In the genomic region with DNA sequence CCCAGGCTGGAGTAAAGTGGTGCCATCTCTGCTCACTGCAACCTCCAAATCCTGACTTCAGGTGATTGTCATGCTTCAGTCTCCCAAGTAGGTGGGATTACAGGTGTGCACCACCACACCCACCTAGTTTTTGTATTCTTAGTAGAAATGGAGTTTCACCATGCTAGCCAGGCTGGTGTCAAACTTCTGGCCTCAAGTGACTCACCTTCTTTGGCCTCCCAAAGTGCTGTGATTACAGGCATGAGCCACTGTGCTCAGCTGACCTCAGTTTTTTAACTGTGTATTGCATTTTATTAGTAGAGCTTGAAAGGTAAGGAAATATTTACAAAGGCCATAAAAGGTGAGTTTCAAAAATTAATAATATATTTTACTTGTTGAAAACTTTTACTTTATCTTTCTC, we compare ENCODE assay signal across 3 cellular contexts.
TF ChIP-seq lines count a peak whose summit lies in the region.

No MANE protein-coding gene starts in this region.

TF ChIP-seq in SK-N-SH, 30 proteins besides CTCF, POLR2A, EP300 and RAD21:
- TF ChIP-seq SMC3 (IDR thresholded peaks at IDR 0.05; ENCODE audit: low read depth, low read length) (no peak), USF2 (IDR thresholded peaks at IDR 0.05; ENCODE audit: borderline replicate concordance, low read depth, low read length) (no peak), TAF1 (IDR thresholded peaks at IDR 0.05; ENCODE audit: borderline replicate concordance, low read depth, low read length) (no peak), CHD2 (IDR thresholded peaks at IDR 0.05; ENCODE audit: low read length, partially characterized antibody) (no peak), JUND (IDR thresholded peaks at IDR 0.05) (no peak), GATA2 (CRISPR knock-in tag; IDR thresholded peaks at IDR 0.05) (no peak), YY1 (IDR thresholded peaks at IDR 0.05; ENCODE audit: low read depth) (no peak), RCOR1 (IDR thresholded peaks at IDR 0.05; ENCODE audit: low read length) (no peak), NFIC (IDR thresholded peaks at IDR 0.05; ENCODE audit: borderline replicate concordance) (no peak), GABPA (IDR thresholded peaks at IDR 0.05; ENCODE audit: low read depth) (no peak), ELF1 (IDR thresholded peaks at IDR 0.05) (no peak), POLR2AphosphoS5 (IDR thresholded peaks at IDR 0.05; ENCODE audit: low read depth, low read length) (no peak), FOXJ3 (CRISPR knock-in tag; IDR thresholded peaks at IDR 0.05) (no peak), NRF1 (IDR thresholded peaks at IDR 0.05; ENCODE audit: low read depth, low read length) (no peak), RXRA (IDR thresholded peaks at IDR 0.05; ENCODE audit: borderline replicate concordance, low read depth) (no peak), EZH2phosphoT487 (IDR thresholded peaks at IDR 0.05; ENCODE audit: borderline replicate concordance, low read depth) (no peak), RFX5 (IDR thresholded peaks at IDR 0.05; ENCODE audit: low read length) (no peak)
- TF ChIP-seq, protein P1, sequence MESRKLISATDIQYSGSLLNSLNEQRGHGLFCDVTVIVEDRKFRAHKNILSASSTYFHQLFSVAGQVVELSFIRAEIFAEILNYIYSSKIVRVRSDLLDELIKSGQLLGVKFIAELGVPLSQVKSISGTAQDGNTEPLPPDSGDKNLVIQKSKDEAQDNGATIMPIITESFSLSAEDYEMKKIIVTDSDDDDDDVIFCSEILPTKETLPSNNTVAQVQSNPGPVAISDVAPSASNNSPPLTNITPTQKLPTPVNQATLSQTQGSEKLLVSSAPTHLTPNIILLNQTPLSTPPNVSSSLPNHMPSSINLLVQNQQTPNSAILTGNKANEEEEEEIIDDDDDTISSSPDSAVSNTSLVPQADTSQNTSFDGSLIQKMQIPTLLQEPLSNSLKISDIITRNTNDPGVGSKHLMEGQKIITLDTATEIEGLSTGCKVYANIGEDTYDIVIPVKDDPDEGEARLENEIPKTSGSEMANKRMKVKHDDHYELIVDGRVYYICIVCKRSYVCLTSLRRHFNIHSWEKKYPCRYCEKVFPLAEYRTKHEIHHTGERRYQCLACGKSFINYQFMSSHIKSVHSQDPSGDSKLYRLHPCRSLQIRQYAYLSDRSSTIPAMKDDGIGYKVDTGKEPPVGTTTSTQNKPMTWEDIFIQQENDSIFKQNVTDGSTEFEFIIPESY (IDR thresholded peaks at IDR 0.05; ENCODE audit: borderline replicate concordance, low read depth): no peak

TF ChIP-seq in SK-N-SH treated with all-trans-retinoic acid at 6 μM for 48 hours, 23 proteins besides CTCF, POLR2A, EP300 and RAD21 (continues in another document):
- TF ChIP-seq ZFP3 (CRISPR knock-in tag; IDR thresholded peaks at IDR 0.05) (no peak), ZC3H10 (CRISPR knock-in tag; IDR thresholded peaks at IDR 0.05) (no peak), GLIS3 (CRISPR knock-in tag; IDR thresholded peaks at IDR 0.05) (no peak), CSDC2 (CRISPR knock-in tag; IDR thresholded peaks at IDR 0.05) (no peak), ZNF565 (CRISPR knock-in tag; conservative IDR thresholded peaks at IDR 0.05; ENCODE audit: low read depth) (no peak), BACH2 (CRISPR knock-in tag; IDR thresholded peaks at IDR 0.05; ENCODE audit: borderline replicate concordance) (no peak), TOX (CRISPR knock-in tag; IDR thresholded peaks at IDR 0.05; ENCODE audit: borderline replicate concordance) (no peak), OSR1 (CRISPR knock-in tag; IDR thresholded peaks at IDR 0.05) (no peak), SNAI2 (CRISPR knock-in tag; IDR thresholded peaks at IDR 0.05) (no peak), ZFP30 (CRISPR knock-in tag; IDR thresholded peaks at IDR 0.05) (no peak), ARNTL (CRISPR knock-in tag; IDR thresholded peaks at IDR 0.05; ENCODE audit: borderline replicate concordance, low read depth) (no peak), PATZ1 (CRISPR knock-in tag; IDR thresholded peaks at IDR 0.05; ENCODE audit: borderline replicate concordance) (no peak), TCF4 (CRISPR knock-in tag; IDR thresholded peaks at IDR 0.05; ENCODE audit: borderline replicate concordance) (no peak)
- TF ChIP-seq, protein P2, sequence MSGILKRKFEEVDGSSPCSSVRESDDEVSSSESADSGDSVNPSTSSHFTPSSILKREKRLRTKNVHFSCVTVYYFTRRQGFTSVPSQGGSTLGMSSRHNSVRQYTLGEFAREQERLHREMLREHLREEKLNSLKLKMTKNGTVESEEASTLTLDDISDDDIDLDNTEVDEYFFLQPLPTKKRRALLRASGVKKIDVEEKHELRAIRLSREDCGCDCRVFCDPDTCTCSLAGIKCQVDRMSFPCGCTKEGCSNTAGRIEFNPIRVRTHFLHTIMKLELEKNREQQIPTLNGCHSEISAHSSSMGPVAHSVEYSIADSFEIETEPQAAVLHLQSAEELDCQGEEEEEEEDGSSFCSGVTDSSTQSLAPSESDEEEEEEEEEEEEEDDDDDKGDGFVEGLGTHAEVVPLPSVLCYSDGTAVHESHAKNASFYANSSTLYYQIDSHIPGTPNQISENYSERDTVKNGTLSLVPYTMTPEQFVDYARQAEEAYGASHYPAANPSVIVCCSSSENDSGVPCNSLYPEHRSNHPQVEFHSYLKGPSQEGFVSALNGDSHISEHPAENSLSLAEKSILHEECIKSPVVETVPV (CRISPR knock-in tag; IDR thresholded peaks at IDR 0.05): no peak
- TF ChIP-seq, protein P3, sequence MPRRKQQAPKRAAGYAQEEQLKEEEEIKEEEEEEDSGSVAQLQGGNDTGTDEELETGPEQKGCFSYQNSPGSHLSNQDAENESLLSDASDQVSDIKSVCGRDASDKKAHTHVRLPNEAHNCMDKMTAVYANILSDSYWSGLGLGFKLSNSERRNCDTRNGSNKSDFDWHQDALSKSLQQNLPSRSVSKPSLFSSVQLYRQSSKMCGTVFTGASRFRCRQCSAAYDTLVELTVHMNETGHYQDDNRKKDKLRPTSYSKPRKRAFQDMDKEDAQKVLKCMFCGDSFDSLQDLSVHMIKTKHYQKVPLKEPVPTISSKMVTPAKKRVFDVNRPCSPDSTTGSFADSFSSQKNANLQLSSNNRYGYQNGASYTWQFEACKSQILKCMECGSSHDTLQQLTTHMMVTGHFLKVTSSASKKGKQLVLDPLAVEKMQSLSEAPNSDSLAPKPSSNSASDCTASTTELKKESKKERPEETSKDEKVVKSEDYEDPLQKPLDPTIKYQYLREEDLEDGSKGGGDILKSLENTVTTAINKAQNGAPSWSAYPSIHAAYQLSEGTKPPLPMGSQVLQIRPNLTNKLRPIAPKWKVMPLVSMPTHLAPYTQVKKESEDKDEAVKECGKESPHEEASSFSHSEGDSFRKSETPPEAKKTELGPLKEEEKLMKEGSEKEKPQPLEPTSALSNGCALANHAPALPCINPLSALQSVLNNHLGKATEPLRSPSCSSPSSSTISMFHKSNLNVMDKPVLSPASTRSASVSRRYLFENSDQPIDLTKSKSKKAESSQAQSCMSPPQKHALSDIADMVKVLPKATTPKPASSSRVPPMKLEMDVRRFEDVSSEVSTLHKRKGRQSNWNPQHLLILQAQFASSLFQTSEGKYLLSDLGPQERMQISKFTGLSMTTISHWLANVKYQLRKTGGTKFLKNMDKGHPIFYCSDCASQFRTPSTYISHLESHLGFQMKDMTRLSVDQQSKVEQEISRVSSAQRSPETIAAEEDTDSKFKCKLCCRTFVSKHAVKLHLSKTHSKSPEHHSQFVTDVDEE (CRISPR knock-in tag; IDR thresholded peaks at IDR 0.05): no peak

TF ChIP-seq in IMR-90, 13 proteins besides CTCF, POLR2A, EP300 and RAD21:
- TF ChIP-seq CHD1 (IDR thresholded peaks at IDR 0.05; ENCODE audit: low read depth, low read length) (no peak), RCOR1 (IDR thresholded peaks at IDR 0.05; ENCODE audit: insufficient replicate concordance, low read length) (no peak), MXI1 (IDR thresholded peaks at IDR 0.05; ENCODE audit: borderline replicate concordance, low read depth, low read length) (no peak), BHLHE40 (IDR thresholded peaks at IDR 0.05; ENCODE audit: low read depth, low read length) (no peak), ELK1 (IDR thresholded peaks at IDR 0.05; ENCODE audit: borderline replicate concordance, low read depth, low read length) (no peak), NFE2L2 (IDR thresholded peaks at IDR 0.05; ENCODE audit: low read depth, low read length) (no peak), SMC3 (IDR thresholded peaks at IDR 0.05; ENCODE audit: low read depth, low read length) (no peak), MAFK (IDR thresholded peaks at IDR 0.05; ENCODE audit: low read depth, low read length) (no peak), USF2 (IDR thresholded peaks at IDR 0.05; ENCODE audit: low read depth, low read length) (no peak), FOS (IDR thresholded peaks at IDR 0.05; ENCODE audit: low read depth, low read length) (no peak), MAZ (IDR thresholded peaks at IDR 0.05; ENCODE audit: borderline replicate concordance, low read depth, low read length) (no peak)
